8 cellular contexts compared by ENCODE assay signal in genomic region chr5:137075163-137075970, GRCh38.
A peak's percentile ranks its signal among the peaks of the same experiment; 100 is the strongest.
DNase-seq lines count a peak whose midpoint lies in the region; FAIRE-seq and TF ChIP-seq lines count a peak whose summit lies in the region.

No MANE protein-coding gene starts in this region.

- H3K9me2 ChIP-seq in SU-DHL-6 (replicated peaks; ENCODE audit: insufficient read depth, low read length): no peaks in the 10 kb centered on the region

- H3K4me1 Mint-ChIP-seq in H9: peaks cover 25 to 31% of the 10 kb centered on the region in 2 experiments

- no peaks in the 10 kb centered on the region for H3K79me1 ChIP-seq in H9 (ENCODE audit: insufficient read depth, low read depth, low read length, poor library complexity, severe bottlenecking)

- no peak overlapping the region for H3K56ac ChIP-seq in H9 (ENCODE audit: insufficient read length, low read depth, low read length)

- H3K18ac ChIP-seq in H9 (ENCODE audit: insufficient read length, low read depth, low read length): no peak overlapping the region

- no peak overlapping the region for H2AK5ac ChIP-seq in H9 (ENCODE audit: insufficient read length, low read length)

- no peak overlapping the region for H4K91ac ChIP-seq in H9 (ENCODE audit: insufficient read length, low read depth, low read length)

- no peaks in the 10 kb centered on the region for H3K27me3 Mint-ChIP-seq in H9 (ENCODE audit: low read depth)

- H3K4me1 ChIP-seq in H9 (ENCODE audit: insufficient read depth, low read length) (0 out of 2 replicates have a peak, but pooled peaks cover 2% of the 10 kb centered on the region), small intestine (ENCODE audit: control insufficient read depth in 2 of 2, insufficient read depth in 1 of 2, low read depth in 1 of 2, low read length in 1 of 2) (no peaks in the 10 kb centered on the region)

- peaks cover 25% of the 10 kb centered on the region for H3F3A ChIP-seq in SU-DHL-6 (ENCODE audit: insufficient read depth)

- TF ChIP-seq CTCF in H9 (conservative IDR thresholded peaks at IDR 0.05) (peak; percentile 93), SU-DHL-6 (IDR thresholded peaks at IDR 0.05; ENCODE audit: insufficient read depth, low read length, poor library complexity, severe bottlenecking) (peak; percentile 89), foreskin fibroblast (IDR thresholded peaks at IDR 0.05; ENCODE audit: low read depth, low read length) (peak; percentile 55)

- no peak for FAIRE-seq in small intestine (lab: Jason Lieb, UNC)

- no peak overlapping the region for H2BK120ac ChIP-seq in H9 (ENCODE audit: low read depth, low read length, poor library complexity, severe bottlenecking)

- no peak overlapping the region for H2BK5ac ChIP-seq in H9 (ENCODE audit: insufficient read length, low read length)

- H3K27ac Mint-ChIP-seq in H9: peak overlapping the region in 2 of 3 experiments; percentile 22 to 76; a peak in 2 of 7 replicates

- H3K4ac ChIP-seq in H9 (ENCODE audit: low read depth, low read length): no peak overlapping the region

- no peak overlapping the region for H4K8ac ChIP-seq in H9 (replicated peaks; ENCODE audit: insufficient read length, low read depth, low read length)

- no peak overlapping the region for H2BK12ac ChIP-seq in H9 (ENCODE audit: insufficient read length, low read depth, low read length)

- H3K36me3 Mint-ChIP-seq in H9 (ENCODE audit: insufficient read depth in 1 of 3, low read depth in 3 of 3): no peaks in the 10 kb centered on the region

- H3K4me3 Mint-ChIP-seq in H9: no peak overlapping the region

- H3K23me2 ChIP-seq in H9 (ENCODE audit: insufficient read length, low read depth, low read length, poor library complexity, severe bottlenecking): no peaks in the 10 kb centered on the region

- H3K79me2 ChIP-seq in H9 (ENCODE audit: insufficient read depth, low read length): no peaks in the 10 kb centered on the region
- no peaks in the 10 kb centered on the region for H3K79me2 ChIP-seq in SU-DHL-6 (ENCODE audit: insufficient read depth, low read length)

- no peak overlapping the region for H2BK20ac ChIP-seq in H9 (ENCODE audit: low read depth, low read length, poor library complexity, severe bottlenecking)

- no peak overlapping the region for H4K5ac ChIP-seq in H9 (ENCODE audit: insufficient read length, low read depth, low read length)

- H2BK15ac ChIP-seq in H9 (ENCODE audit: low read depth, low read length): no peak overlapping the region

- DNase-seq in activated CD8-positive, alpha-beta memory T cell treated with anti-CD3 and anti-CD28 coated beads, Interleukin-2, amount 50 U/mL, for 48 hours: peak; percentile 54
- no peak for DNase-seq in activated CD8-positive, alpha-beta memory T cell treated with anti-CD3 and anti-CD28 coated beads for 24 hours
- peak; percentile 92 for DNase-seq in H9
- peak; percentile 73 for DNase-seq in NAMALWA (ENCODE audit: low spot score)
- peak in 1 of 2 donors; percentile 37 for DNase-seq in foreskin fibroblast
- DNase-seq in small intestine: peak; percentile 63
- DNase-seq in epidermal melanocyte (ENCODE audit: insufficient read length, low spot score): no peak

- no peaks in the 10 kb centered on the region for H3K36me3 ChIP-seq in SU-DHL-6 (ENCODE audit: low read length)
- H3K36me3 ChIP-seq in small intestine (ENCODE audit: control insufficient read depth in 2 of 2, insufficient read depth in 2 of 2, low read length in 2 of 2): no peaks in the 10 kb centered on the region

- no peak overlapping the region for H3K27ac ChIP-seq in H9 (ENCODE audit: insufficient read length, low read depth, low read length)
- H3K27ac ChIP-seq in SU-DHL-6 (ENCODE audit: low read depth, low read length): peak overlapping the region; percentile 31; the same call in 1 of the 2 replicates
- H3K27ac ChIP-seq in small intestine (ENCODE audit: low read depth in 1 of 2, low read length in 1 of 2): no peak overlapping the region

- H3K9ac ChIP-seq in H9 (ENCODE audit: extremely low read depth, insufficient read length, low read length) (no peak overlapping the region), SU-DHL-6 (ENCODE audit: low read length) (no peak overlapping the region)

- no peak overlapping the region for H3K4me3 ChIP-seq in SU-DHL-6 (ENCODE audit: insufficient read depth, low read length, poor library complexity, severe bottlenecking)
- no peak overlapping the region for H3K4me3 ChIP-seq in foreskin fibroblast (ENCODE audit: low read depth in 1 of 2, low read length in 2 of 2)
- no peak overlapping the region for H3K4me3 ChIP-seq in small intestine (ENCODE audit: low read depth in 1 of 2, low read length in 2 of 2)

- H3K4me2 ChIP-seq in H9 (ENCODE audit: insufficient read depth, insufficient read length, low read length) (no peak overlapping the region), SU-DHL-6 (ENCODE audit: low read depth, low read length, poor library complexity, severe bottlenecking) (no peak overlapping the region)

- WGBS in H9 (ENCODE audit: extremely low coverage, insufficient read length, low lambda C conversion rate): no CpG with 5 or more reads among the region's 7 CpGs
- WGBS in small intestine, 3 donors: 50 to 53% (median 50%) methylated on average over 7 of the region's 7 CpGs

- no peak overlapping the region for H3K23ac ChIP-seq in H9 (ENCODE audit: insufficient read length, low read depth, low read length)

- H3K14ac ChIP-seq in H9 (ENCODE audit: insufficient read depth, low read length): no peak overlapping the region

- H3K27me3 ChIP-seq in H9 (ENCODE audit: insufficient read depth, low read length) (no peaks in the 10 kb centered on the region), SU-DHL-6 (ENCODE audit: low read length) (no peaks in the 10 kb centered on the region), small intestine (ENCODE audit: control insufficient read depth in 2 of 2, insufficient read depth in 2 of 2, low read length in 2 of 2) (no peaks in the 10 kb centered on the region)

- H2AFZ ChIP-seq in H9 (ENCODE audit: low read length) (no peak overlapping the region), SU-DHL-6 (ENCODE audit: low read depth, low read length, severe bottlenecking) (peak overlapping the region; percentile 52)

- H4K20me1 ChIP-seq in H9 (ENCODE audit: control insufficient read depth, insufficient read depth, insufficient read length) (no peaks in the 10 kb centered on the region), SU-DHL-6 (ENCODE audit: low read depth, low read length) (no peaks in the 10 kb centered on the region)

- no peaks in the 10 kb centered on the region for H3K9me3 ChIP-seq in H9 (ENCODE audit: control insufficient read depth, low read depth, low read length)
- no peaks in the 10 kb centered on the region for H3K9me3 ChIP-seq in SU-DHL-6 (ENCODE audit: insufficient read depth, low read length)
- H3K9me3 ChIP-seq in small intestine (ENCODE audit: control insufficient read depth, low read depth): no peaks in the 10 kb centered on the region

- no peaks in the 10 kb centered on the region for H3K9me3 Mint-ChIP-seq in H9

- no peak overlapping the region for H3T11ph ChIP-seq in H9 (ENCODE audit: low read length)

Comparison
In these comparisons a context has a peak if more than half of its experiments do, and no peak if none do; other contexts are left out.
1. DNase-seq: peak in activated CD8-positive, alpha-beta memory T cell treated with anti-CD3 and anti-CD28 coated beads, Interleukin-2, amount 50 U/mL, for 48 hours (single experiment), H9 (single experiment), NAMALWA (single experiment) and small intestine (single experiment); none in activated CD8-positive, alpha-beta memory T cell treated with anti-CD3 and anti-CD28 coated beads for 24 hours (single experiment) and epidermal melanocyte (single experiment).
2. Peak in every context shown above with its lines, with median percentiles within 50 percentile points of each other: CTCF ChIP-seq.